ENCODE assay signal across 8 cellular contexts in genomic region chr3:42655331-42655888, GRCh38. TPM values are rescaled to one million over a fixed set of nuclear protein-coding genes. Genes with fewer than 3 reads are reported as not detected.
DNase-seq lines count a peak whose midpoint lies in the region; ATAC-seq, FAIRE-seq and TF ChIP-seq lines count a peak whose summit lies in the region.

No MANE protein-coding gene starts in this region.

- no peaks in the 10 kb centered on the region for H3K9me3 Mint-ChIP-seq in Calu3 (ENCODE audit: low read depth, unreplicated experiment)

- no TSS peak for BruUV-seq in Calu3 (replicated peaks; lab: Mats Ljungman, UMichigan)

- H3K4me1 Mint-ChIP-seq in Calu3 (ENCODE audit: low read depth, unreplicated experiment): peaks cover 20% of the 10 kb centered on the region

- ATAC-seq in GM21360 (IDR thresholded peaks at IDR 0.05; ENCODE audit: unreplicated experiment) (no peak), HG03025 (IDR thresholded peaks at IDR 0.05; ENCODE audit: low FRiP score, unreplicated experiment) (no peak), GM18907 (IDR thresholded peaks at IDR 0.05; ENCODE audit: unreplicated experiment) (no peak)

- intact Hi-C loops in Calu3 (cut with micrococcal nuclease; ENCODE audit: unreplicated experiment): no loop called here

- no peaks in the 10 kb centered on the region for H3K27me3 Mint-ChIP-seq in Calu3 (ENCODE audit: unreplicated experiment)

- CTCF ChIA-PET in Calu3 (lab: Charles Lee): interaction anchor here (0.5 kb wide), 1 partner anchor 324 kb away, joined by 3 read pairs; no protein-coding TSS in a partner anchor

- H3K36me3 Mint-ChIP-seq in Calu3 (ENCODE audit: insufficient read depth, unreplicated experiment): peaks cover 15% of the 10 kb centered on the region

- H3K4me3 Mint-ChIP-seq in Calu3 (ENCODE audit: low read depth, unreplicated experiment): peak overlapping the region; percentile 34

- TF ChIP-seq CTCF in Calu3 (IDR thresholded peaks at IDR 0.05; ENCODE audit: unreplicated experiment): no peak

- DNase-seq in Calu3 (no peak), RPMI8226 (peak; percentile 32), frontal cortex (ENCODE audit: low spot score in 2 of 2) (peak; percentile 47 to 64), pons (ENCODE audit: low spot score) (peak; percentile 32)
- DNase-seq in activated naive CD4-positive, alpha-beta T cell (lab: John Stamatoyannopoulos, UW): no peak

- no peak for FAIRE-seq in frontal cortex (lab: Jason Lieb, UNC)

- no peak overlapping the region for H3K27ac Mint-ChIP-seq in Calu3 (ENCODE audit: unreplicated experiment)

RNA-seq across cellular contexts. Expression of gene ZBTB47, which starts 1.9 kb away (rescaled TPM):
- total RNA-seq in Calu3 (2022) (6.0 and 7.2 TPM in 2 replicates), frontal cortex (19.6 TPM)

RNA-seq across cellular contexts. Expression of gene KLHL40, which starts 29.9 kb away (rescaled TPM):
- total RNA-seq in Calu3 (2022): not detected in 2 replicates
- 0.41 TPM for total RNA-seq in frontal cortex

RNA-seq across cellular contexts. Expression of gene HHATL, which starts 47.2 kb away (rescaled TPM):
- total RNA-seq in Calu3 (2022): not detected in 2 replicates
- not detected for total RNA-seq in frontal cortex

RNA-seq across cellular contexts. Expression of gene NKTR, which starts 54.9 kb away (rescaled TPM):
- 61.3 and 70.0 TPM in 2 replicates for total RNA-seq in Calu3 (2022)
- total RNA-seq in frontal cortex: 110 TPM

Comparison
In these comparisons a context has a peak if more than half of its experiments do, and no peak if none do; other contexts are left out.
1. DNase-seq: peak in RPMI8226 (single experiment), frontal cortex (2 of 2) and pons (single experiment); none in Calu3 (single experiment) and activated naive CD4-positive, alpha-beta T cell (0 of 4).